Comparison of ENCODE assay signal across 11 cellular contexts in the genomic region with DNA sequence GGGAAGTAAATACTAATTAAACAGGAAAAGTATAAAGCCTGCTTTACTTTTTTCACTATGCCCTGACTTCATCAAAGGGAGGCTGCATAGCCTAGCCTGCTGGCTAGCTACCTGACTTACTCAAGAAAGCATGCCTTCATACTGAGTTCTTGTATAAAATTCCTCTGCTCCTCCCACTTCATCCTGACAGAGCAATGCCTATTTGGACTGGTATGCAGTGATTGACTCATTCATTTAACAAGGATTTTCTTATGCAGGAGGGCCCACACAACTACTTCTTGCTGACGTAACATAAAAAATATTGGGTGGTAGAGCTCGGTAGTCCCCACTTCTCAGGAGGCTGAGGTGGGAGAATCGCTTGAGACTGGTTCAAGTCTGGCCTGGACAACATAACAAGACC.
A peak's percentile ranks its signal among the peaks of the same experiment; 100 is the strongest.
DNase-seq lines count a peak whose midpoint lies in the region; ATAC-seq and TF ChIP-seq lines count a peak whose summit lies in the region.
"Had no signal": no experiment of that assay in that cellular context is flagged by ENCODE, and none has a peak within 500 bp of the region (broad histone marks: within the 10 kb centered on the region; RNA-seq: fewer than 3 reads in every experiment).

No MANE protein-coding gene starts in this region.

- H3K36me3 Mint-ChIP-seq in glutamatergic neuron (ENCODE audit: unreplicated experiment): no peaks in the 10 kb centered on the region
- H3K36me3 Mint-ChIP-seq in osteocyte (ENCODE audit: unreplicated experiment): peaks cover 24% of the 10 kb centered on the region

- H3K4me1 Mint-ChIP-seq in glutamatergic neuron (ENCODE audit: low read depth, unreplicated experiment) (no peaks in the 10 kb centered on the region), osteocyte (ENCODE audit: unreplicated experiment) (peaks cover 8% of the 10 kb centered on the region)

- H3K9me3 ChIP-seq in ascending aorta: no peaks in the 10 kb centered on the region
- H3K9me3 ChIP-seq in SJCRH30 (replicated peaks): no peaks in the 10 kb centered on the region
- H3K9me3 ChIP-seq: Peyer's patch, right atrium auricular region, suprapubic skin had no signal

- H3K9me3 Mint-ChIP-seq in glutamatergic neuron (ENCODE audit: unreplicated experiment) (peaks cover 11% of the 10 kb centered on the region), osteocyte (ENCODE audit: unreplicated experiment) (no peaks in the 10 kb centered on the region)

- H3K27ac ChIP-seq in ascending aorta (peak overlapping the region; percentile 8 to 49), SJCRH30 (no peak overlapping the region)
- H3K27ac ChIP-seq: Peyer's patch, suprapubic skin had no signal

- peak; percentile 64 for DNase-seq in HPDE6-E6E7 (ENCODE audit: extremely low spot score)
- no peak for DNase-seq in ascending aorta (ENCODE audit: low spot score in 2 of 2)
- no peak for DNase-seq in glutamatergic neuron
- DNase-seq in smooth muscle cell of the brain vasculature (ENCODE audit: low read depth, low spot score): peak; percentile 15
- no peak for DNase-seq in SJCRH30
- DNase-seq in osteocyte (ENCODE audit: extremely low spot score, unreplicated experiment): no peak

- H3K27me3 Mint-ChIP-seq in glutamatergic neuron (ENCODE audit: unreplicated experiment) (peaks cover 4% of the 10 kb centered on the region), osteocyte (ENCODE audit: unreplicated experiment) (no peaks in the 10 kb centered on the region)

- TF ChIP-seq CTCF in ascending aorta (IDR thresholded peaks at IDR 0.05) (no peak), glutamatergic neuron (IDR thresholded peaks at IDR 0.05; ENCODE audit: partially characterized antibody, unreplicated experiment) (no peak), osteocyte (IDR thresholded peaks at IDR 0.05) (no peak)

- H3K4me1 ChIP-seq in ascending aorta: peaks cover 0 to 3% of the 10 kb centered on the region in 2 donors
- no peaks in the 10 kb centered on the region for H3K4me1 ChIP-seq in SJCRH30

- intact Hi-C loops in ascending aorta (cut with DNase I): no loop called here

- H3K27ac Mint-ChIP-seq in glutamatergic neuron (ENCODE audit: unreplicated experiment) (peak overlapping the region; percentile 71), osteocyte (ENCODE audit: unreplicated experiment) (no peak overlapping the region)

- no peak overlapping the region for H3K4me3 Mint-ChIP-seq in glutamatergic neuron (ENCODE audit: unreplicated experiment)
- no peak overlapping the region for H3K4me3 Mint-ChIP-seq in osteocyte (ENCODE audit: unreplicated experiment)

- ATAC-seq in GM21367 (IDR thresholded peaks at IDR 0.05; ENCODE audit: unreplicated experiment) (no peak), GM19324 (IDR thresholded peaks at IDR 0.05; ENCODE audit: low FRiP score, unreplicated experiment) (no peak)

- peaks cover 18 to 27% of the 10 kb centered on the region in 2 donors for H3K36me3 ChIP-seq in ascending aorta
- H3K36me3 ChIP-seq in SJCRH30: peaks cover 7% of the 10 kb centered on the region
- H3K36me3 ChIP-seq: right atrium auricular region had no signal

- H3K27me3 ChIP-seq in ascending aorta (no peaks in the 10 kb centered on the region), SJCRH30 (no peaks in the 10 kb centered on the region)
- H3K27me3 ChIP-seq: Peyer's patch, right atrium auricular region, suprapubic skin had no signal

- no peak overlapping the region for H3K4me3 ChIP-seq in ascending aorta
- no peak overlapping the region for H3K4me3 ChIP-seq in SJCRH30
- H3K4me3 ChIP-seq: Peyer's patch, right atrium auricular region, suprapubic skin had no signal

Comparison
In these comparisons a context has a peak if more than half of its experiments do, and no peak if none do; other contexts are left out.
1. DNase-seq: peak in HPDE6-E6E7 (single experiment) and smooth muscle cell of the brain vasculature (single experiment); none in ascending aorta (0 of 2), glutamatergic neuron (single experiment), SJCRH30 (0 of 2) and osteocyte (single experiment).